Comparison of ENCODE assay signal across 9 cellular contexts in the genomic region with DNA sequence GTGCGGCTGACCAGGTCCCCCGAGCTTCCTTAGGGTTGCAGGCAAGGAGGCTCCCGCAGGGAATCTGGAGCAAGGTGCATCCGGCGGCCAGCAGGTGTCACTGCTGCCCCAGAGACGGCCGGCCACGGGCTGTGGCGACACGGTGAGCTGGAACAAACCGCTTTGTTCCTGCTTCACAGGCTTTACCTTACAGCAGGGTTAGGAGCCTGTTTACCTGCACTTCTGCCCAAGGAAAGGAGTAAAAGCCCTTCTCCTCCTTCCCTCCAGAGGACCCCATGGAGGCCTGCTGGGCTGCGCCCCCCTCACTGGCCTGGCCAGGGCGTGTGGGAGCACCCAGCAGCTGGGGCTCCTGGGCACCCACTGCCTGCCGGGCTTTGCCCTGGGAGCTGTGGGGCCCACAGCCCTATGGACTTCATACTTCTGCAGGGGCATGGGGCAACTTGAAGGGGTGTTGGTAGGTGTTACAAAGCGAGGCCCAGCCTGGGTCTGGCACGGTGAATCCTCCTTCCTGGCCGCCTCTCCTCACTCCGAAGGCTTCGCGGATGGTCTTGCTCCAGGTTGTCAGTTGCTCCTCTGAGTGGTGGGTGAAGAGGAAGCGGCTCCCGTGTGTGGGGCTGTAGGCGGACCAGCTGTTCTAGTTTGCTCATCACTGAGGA.
A peak's percentile ranks its signal among the peaks of the same experiment; 100 is the strongest.
DNase-seq lines count a peak whose midpoint lies in the region; ATAC-seq, FAIRE-seq and TF ChIP-seq lines count a peak whose summit lies in the region.
"Had no signal": no experiment of that assay in that cellular context is flagged by ENCODE, and none has a peak within 500 bp of the region (broad histone marks: within the 10 kb centered on the region; RNA-seq: fewer than 3 reads in every experiment).

No MANE protein-coding gene starts in this region.

- no peaks in the 10 kb centered on the region for H3K36me3 Mint-ChIP-seq in type B pancreatic cell

- no peaks in the 10 kb centered on the region for H3K9me3 Mint-ChIP-seq in type B pancreatic cell
- H3K9me3 Mint-ChIP-seq: dendritic cell treated with granulocyte-macrophage colony-stimulating factor and Interleukin-4, amounts not matched to agents 40 ng/mL and 50 ng/mL, for 4 days had no signal

- H3K27me3 Mint-ChIP-seq in type B pancreatic cell: peaks cover 29% of the 10 kb centered on the region

- H2AFZ ChIP-seq in parathyroid adenoma: peak overlapping the region; percentile 76

- H3K9me3 ChIP-seq in RWPE2 (ENCODE audit: severe bottlenecking) (no peaks in the 10 kb centered on the region), parathyroid adenoma (ENCODE audit: control insufficient read depth, low read length) (no peaks in the 10 kb centered on the region)

- TF ChIP-seq CTCF in D721Med (IDR thresholded peaks at IDR 0.05; ENCODE audit: insufficient read depth, missing control alignments) (peak; percentile 94), LNCaP clone FGC (IDR thresholded peaks at IDR 0.05; ENCODE audit: control insufficient read depth, extremely low read depth, insufficient read depth) (peak; percentile 96), RWPE2 (IDR thresholded peaks at IDR 0.05; ENCODE audit: poor library complexity, severe bottlenecking) (peak; percentile 97), parathyroid adenoma (IDR thresholded peaks at IDR 0.05) (peak; percentile 89), type B pancreatic cell (conservative IDR thresholded peaks at IDR 0.05) (peak; percentile 98)

- peaks cover 24% of the 10 kb centered on the region for H3K4me1 Mint-ChIP-seq in type B pancreatic cell (ENCODE audit: unreplicated experiment)

- no peaks in the 10 kb centered on the region for H3K36me3 ChIP-seq in RWPE2 (ENCODE audit: low read depth)
- H3K36me3 ChIP-seq in parathyroid adenoma (ENCODE audit: control insufficient read depth, insufficient read depth, low read length): no peaks in the 10 kb centered on the region

- H3K27me3 ChIP-seq in RWPE2 (ENCODE audit: insufficient read depth, poor library complexity, severe bottlenecking) (no peaks in the 10 kb centered on the region), parathyroid adenoma (ENCODE audit: control insufficient read depth, insufficient read depth, low read length) (no peaks in the 10 kb centered on the region)

- peaks cover 15% of the 10 kb centered on the region for H3K4me1 ChIP-seq in RWPE2 (ENCODE audit: insufficient read depth, poor library complexity, severe bottlenecking)
- peaks cover 6% of the 10 kb centered on the region for H3K4me1 ChIP-seq in parathyroid adenoma

- H3K79me2 ChIP-seq in parathyroid adenoma: no peaks in the 10 kb centered on the region

- ATAC-seq in GM21576 (IDR thresholded peaks at IDR 0.05; ENCODE audit: unreplicated experiment) (peak; percentile 82), RWPE2 (ENCODE audit: low read depth) (peak; percentile 93)

- no peak overlapping the region for H3K4me3 Mint-ChIP-seq in type B pancreatic cell
- H3K4me3 Mint-ChIP-seq: dendritic cell treated with granulocyte-macrophage colony-stimulating factor and Interleukin-4, amounts not matched to agents 40 ng/mL and 50 ng/mL, for 4 days had no signal

- no peak overlapping the region for H3K9ac ChIP-seq in parathyroid adenoma

- H3K4me2 ChIP-seq in parathyroid adenoma (ENCODE audit: low read length): peak overlapping the region; percentile 44

- DNase-seq in D721Med (ENCODE audit: insufficient read length, low spot score) (peak; percentile 97), LNCaP clone FGC (ENCODE audit: low read depth) (peak; percentile 48), RWPE2 (ENCODE audit: low spot score) (peak; percentile 74), glomerular visceral epithelial cell (ENCODE audit: extremely low spot score) (peak; percentile 84), type B pancreatic cell (ENCODE audit: extremely low spot score, unreplicated experiment) (peak; percentile 90)
- DNase-seq in activated effector memory CD4-positive, alpha-beta T cell treated with anti-CD3 and anti-CD28 coated beads, Interleukin-2, amount 50 U/mL, for 16 hours: peak; percentile 87

- H3K27ac Mint-ChIP-seq in type B pancreatic cell: no peak overlapping the region
- H3K27ac Mint-ChIP-seq: dendritic cell treated with granulocyte-macrophage colony-stimulating factor and Interleukin-4, amounts not matched to agents 40 ng/mL and 50 ng/mL, for 4 days had no signal

- FAIRE-seq in D721Med (lab: Jason Lieb, UNC): no peak

- no peak overlapping the region for H3K4me3 ChIP-seq in LNCaP clone FGC (ENCODE audit: low read depth, low read length)
- H3K4me3 ChIP-seq in RWPE2 (ENCODE audit: severe bottlenecking): no peak overlapping the region
- no peak overlapping the region for H3K4me3 ChIP-seq in parathyroid adenoma (ENCODE audit: low read depth, low read length)

- H3K27ac ChIP-seq in RWPE2 (ENCODE audit: poor library complexity, severe bottlenecking) (no peak overlapping the region), parathyroid adenoma (no peak overlapping the region)
